35 cellular contexts compared by ENCODE assay signal in the genomic region with DNA sequence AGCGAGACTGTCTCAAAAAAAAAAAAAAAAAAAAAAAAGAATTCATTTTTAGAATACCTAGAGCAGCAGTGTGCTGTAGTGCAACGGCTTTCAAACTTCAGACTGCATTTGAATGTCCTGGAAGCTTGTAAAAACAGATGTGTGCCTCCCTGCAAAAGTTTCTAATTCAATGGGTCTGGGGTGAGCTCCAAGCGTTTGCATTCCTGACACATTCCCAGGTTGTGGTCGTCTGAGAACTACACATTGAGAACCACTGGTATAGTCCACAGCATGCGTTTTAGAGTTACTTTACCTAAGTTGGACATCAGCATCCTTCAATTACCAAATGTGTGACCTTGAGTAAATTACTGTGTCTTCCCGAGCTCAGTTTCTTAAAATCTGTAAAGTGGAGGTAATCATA.
"Had no signal": no experiment of that assay in that cellular context is flagged by ENCODE, and none has a peak within 500 bp of the region (broad histone marks: within the 10 kb centered on the region; RNA-seq: fewer than 3 reads in every experiment).

No MANE protein-coding gene starts in this region.

- H3K4me3 ChIP-seq: adrenal gland, coronary artery, esophagus squamous epithelium, gastroesophageal sphincter had no signal

- H3K4me1 ChIP-seq: adrenal gland, esophagus squamous epithelium, gastroesophageal sphincter had no signal

- H3K27ac ChIP-seq: adrenal gland, brain microvascular endothelial cell, coronary artery, epithelial cell of prostate, esophagus squamous epithelium, gastroesophageal sphincter, WERI-Rb-1 had no signal

- H3K9me3 Mint-ChIP-seq: activated CD4-positive, alpha-beta memory T cell treated with anti-CD3 and anti-CD28 coated beads for 36 hours; activated CD4-positive, alpha-beta T cell treated with anti-CD3 and anti-CD28 coated beads, Interleukin-2, amount 10 ng/mL, durations not matched to agents 24 days and 14 days; activated naive CD4-positive, alpha-beta T cell treated with anti-CD3 and anti-CD28 coated beads for 36 hours; activated naive CD4-positive, alpha-beta T cell treated with anti-CD3 and anti-CD28 coated beads, Interleukin-2, amount 50 U/mL, for 24 hours; activated naive CD8-positive, alpha-beta T cell treated with anti-CD3 and anti-CD28 coated beads for 36 hours; activated naive CD8-positive, alpha-beta T cell treated with anti-CD3 and anti-CD28 coated beads, Interleukin-2, amount 50 U/mL, for 24 hours; activated T-helper 1 cell treated with anti-CD3 and anti-CD28 coated beads, Interleukin-12 subunit alpha, Interleukin-12 subunit beta, Interleukin-2, Interleukin-4 antibody, amounts not matched to agents 30 ng/mL and 10 ng/mL and 1 ng/mL, durations not matched to agents 14 hours and 24 hours and 36 hours; activated T-helper 2 cell treated with anti-CD3 and anti-CD28 coated beads, Interferon-gamma antibody, Interleukin-2, Interleukin-4, amounts not matched to agents 10 μg/mL and 5 μg/mL and 100 μg/mL, durations not matched to agents 14 hours and 24 hours and 36 hours; central memory CD8-positive, alpha-beta T cell; dendritic cell treated with granulocyte-macrophage colony-stimulating factor and Interleukin-4, amounts not matched to agents 40 ng/mL and 50 ng/mL, for 4 days; T-cell; T-helper 2 cell treated with Interferon-gamma antibody and Interleukin-4, amounts not matched to agents 5 μg/mL and 100 μg/mL, for 36 hours had no signal

- H3K4me1 Mint-ChIP-seq: activated CD4-positive, alpha-beta T cell treated with anti-CD3 and anti-CD28 coated beads for 36 hours; activated CD4-positive, alpha-beta T cell treated with anti-CD3 and anti-CD28 coated beads, Interleukin-2, amount 10 ng/mL, durations not matched to agents 24 days and 14 days; activated CD8-positive, alpha-beta memory T cell treated with anti-CD3 and anti-CD28 coated beads, Interleukin-2, amount 10 ng/mL, durations not matched to agents 7 days and 5 days; activated naive CD4-positive, alpha-beta T cell treated with anti-CD3 and anti-CD28 coated beads, Interleukin-2, amount 50 U/mL, for 24 hours; activated naive CD8-positive, alpha-beta T cell treated with anti-CD3 and anti-CD28 coated beads for 36 hours; activated naive CD8-positive, alpha-beta T cell treated with anti-CD3 and anti-CD28 coated beads, Interleukin-2, amount 50 U/mL, for 24 hours; central memory CD8-positive, alpha-beta T cell; T-cell; T-helper 17 cell had no signal

- H3K27me3 ChIP-seq: adrenal gland, brain microvascular endothelial cell, esophagus squamous epithelium, gastroesophageal sphincter had no signal

- H3K27me3 Mint-ChIP-seq: activated CD4-positive, alpha-beta T cell treated with anti-CD3 and anti-CD28 coated beads, Interleukin-2, amount 10 ng/mL, durations not matched to agents 24 days and 14 days; activated CD8-positive, alpha-beta memory T cell treated with anti-CD3 and anti-CD28 coated beads, Interleukin-2, amount 10 ng/mL, durations not matched to agents 7 days and 5 days; activated naive CD4-positive, alpha-beta T cell treated with anti-CD3 and anti-CD28 coated beads, Interleukin-2, amount 50 U/mL, for 24 hours; activated naive CD8-positive, alpha-beta T cell treated with anti-CD3 and anti-CD28 coated beads for 36 hours; central memory CD8-positive, alpha-beta T cell; dendritic cell treated with granulocyte-macrophage colony-stimulating factor and Interleukin-4, amounts not matched to agents 40 ng/mL and 50 ng/mL, for 4 days; T-cell; T-helper 17 cell had no signal

- H3K36me3 ChIP-seq: adrenal gland, brain microvascular endothelial cell, esophagus squamous epithelium, gastroesophageal sphincter, WERI-Rb-1 had no signal

- ATAC-seq: activated CD4-positive, alpha-beta T cell treated with anti-CD3 and anti-CD28 coated beads for 36 hours; activated CD8-positive, alpha-beta memory T cell treated with anti-CD3 and anti-CD28 coated beads, Interleukin-2, amount 10 ng/mL, durations not matched to agents 7 days and 5 days; activated CD8-positive, alpha-beta T cell treated with anti-CD3 and anti-CD28 coated beads, Interleukin-2, amount 10 ng/mL, durations not matched to agents 7 days and 5 days; activated naive CD8-positive, alpha-beta T cell treated with anti-CD3 and anti-CD28 coated beads, Interleukin-2, amount 50 U/mL, for 24 hours; gastroesophageal sphincter; T-cell; T-helper 17 cell had no signal

- H3K27ac Mint-ChIP-seq: activated CD4-positive, alpha-beta memory T cell treated with anti-CD3 and anti-CD28 coated beads for 36 hours; activated CD4-positive, alpha-beta T cell treated with anti-CD3 and anti-CD28 coated beads for 36 hours; activated CD4-positive, alpha-beta T cell treated with anti-CD3 and anti-CD28 coated beads, Interleukin-2, amount 10 ng/mL, durations not matched to agents 24 days and 14 days; activated CD8-positive, alpha-beta memory T cell treated with anti-CD3 and anti-CD28 coated beads, Interleukin-2, amount 10 ng/mL, durations not matched to agents 7 days and 5 days; activated CD8-positive, alpha-beta T cell treated with anti-CD3 and anti-CD28 coated beads, Interleukin-2, amount 10 ng/mL, durations not matched to agents 7 days and 5 days; activated naive CD4-positive, alpha-beta T cell treated with anti-CD3 and anti-CD28 coated beads for 36 hours; activated naive CD4-positive, alpha-beta T cell treated with anti-CD3 and anti-CD28 coated beads, Interleukin-2, amount 50 U/mL, for 24 hours; activated naive CD8-positive, alpha-beta T cell treated with anti-CD3 and anti-CD28 coated beads for 36 hours; activated naive CD8-positive, alpha-beta T cell treated with anti-CD3 and anti-CD28 coated beads, Interleukin-2, amount 50 U/mL, for 24 hours; activated T-helper 1 cell treated with anti-CD3 and anti-CD28 coated beads, Interleukin-12 subunit alpha, Interleukin-12 subunit beta, Interleukin-2, Interleukin-4 antibody, amounts not matched to agents 30 ng/mL and 10 ng/mL and 1 ng/mL, durations not matched to agents 14 hours and 24 hours and 36 hours; activated T-helper 2 cell treated with anti-CD3 and anti-CD28 coated beads, Interferon-gamma antibody, Interleukin-2, Interleukin-4, amounts not matched to agents 10 μg/mL and 5 μg/mL and 100 μg/mL, durations not matched to agents 14 hours and 24 hours and 36 hours; dendritic cell treated with granulocyte-macrophage colony-stimulating factor and Interleukin-4, amounts not matched to agents 40 ng/mL and 50 ng/mL, for 4 days; T-cell; T-helper 17 cell; T-helper 2 cell treated with Interferon-gamma antibody and Interleukin-4, amounts not matched to agents 5 μg/mL and 100 μg/mL, for 36 hours had no signal

- H3K4me3 Mint-ChIP-seq: activated CD4-positive, alpha-beta memory T cell treated with anti-CD3 and anti-CD28 coated beads for 36 hours; activated CD4-positive, alpha-beta T cell treated with anti-CD3 and anti-CD28 coated beads for 36 hours; activated CD4-positive, alpha-beta T cell treated with anti-CD3 and anti-CD28 coated beads, Interleukin-2, amount 10 ng/mL, durations not matched to agents 24 days and 14 days; activated CD8-positive, alpha-beta memory T cell treated with anti-CD3 and anti-CD28 coated beads, Interleukin-2, amount 10 ng/mL, durations not matched to agents 7 days and 5 days; activated CD8-positive, alpha-beta T cell treated with anti-CD3 and anti-CD28 coated beads, Interleukin-2, amount 10 ng/mL, durations not matched to agents 7 days and 5 days; activated naive CD4-positive, alpha-beta T cell treated with anti-CD3 and anti-CD28 coated beads for 36 hours; activated naive CD4-positive, alpha-beta T cell treated with anti-CD3 and anti-CD28 coated beads, Interleukin-2, amount 50 U/mL, for 24 hours; activated naive CD8-positive, alpha-beta T cell treated with anti-CD3 and anti-CD28 coated beads for 36 hours; activated naive CD8-positive, alpha-beta T cell treated with anti-CD3 and anti-CD28 coated beads, Interleukin-2, amount 50 U/mL, for 24 hours; activated T-helper 1 cell treated with anti-CD3 and anti-CD28 coated beads, Interleukin-12 subunit alpha, Interleukin-12 subunit beta, Interleukin-2, Interleukin-4 antibody, amounts not matched to agents 30 ng/mL and 10 ng/mL and 1 ng/mL, durations not matched to agents 14 hours and 24 hours and 36 hours; central memory CD8-positive, alpha-beta T cell; dendritic cell treated with granulocyte-macrophage colony-stimulating factor and Interleukin-4, amounts not matched to agents 40 ng/mL and 50 ng/mL, for 4 days; T-cell; T-helper 17 cell; T-helper 2 cell treated with Interferon-gamma antibody and Interleukin-4, amounts not matched to agents 5 μg/mL and 100 μg/mL, for 36 hours had no signal

- H3K9me3 ChIP-seq: adrenal gland, esophagus squamous epithelium, gastroesophageal sphincter had no signal

- DNase-seq: activated CD4-positive, alpha-beta memory T cell treated with anti-CD3 and anti-CD28 coated beads for 36 hours; activated CD4-positive, alpha-beta T cell treated with anti-CD3 and anti-CD28 coated beads for 36 hours; activated CD4-positive, alpha-beta T cell treated with anti-CD3 and anti-CD28 coated beads, Interleukin-2, amount 10 ng/mL, durations not matched to agents 24 days and 14 days; activated CD4-positive, CD25-positive, alpha-beta regulatory T cell; activated CD4-positive, CD25-positive, alpha-beta regulatory T cell treated with anti-CD3 and anti-CD28 coated beads, Interleukin-2, amount 50 U/mL, for 72 hours; activated CD8-positive, alpha-beta memory T cell treated with anti-CD3 and anti-CD28 coated beads, Interleukin-2, amount 10 ng/mL, durations not matched to agents 7 days and 5 days; activated CD8-positive, alpha-beta memory T cell treated with anti-CD3 and anti-CD28 coated beads, Interleukin-2, amount 50 U/mL, for 4 hours; activated CD8-positive, alpha-beta T cell treated with anti-CD3 and anti-CD28 coated beads, Interleukin-2, amount 10 ng/mL, durations not matched to agents 7 days and 5 days; activated effector memory CD4-positive, alpha-beta T cell treated with anti-CD3 and anti-CD28 coated beads, Interleukin-2, amount 50 U/mL, for 16 hours; activated naive CD4-positive, alpha-beta T cell treated with anti-CD3 and anti-CD28 coated beads for 36 hours; activated naive CD8-positive, alpha-beta T cell treated with anti-CD3 and anti-CD28 coated beads for 36 hours; activated naive CD8-positive, alpha-beta T cell treated with anti-CD3 and anti-CD28 coated beads, Interleukin-2, amount 50 U/mL, for 24 hours; activated T-cell treated with anti-CD3 and anti-CD28 coated beads, Interleukin-2, amount 50 U/mL, for 1 hour; activated T-cell treated with anti-CD3 and anti-CD28 coated beads, Interleukin-2, amount 50 U/mL, for 48 hours; adrenal gland; amygdala; aorta; brain microvascular endothelial cell; effector CD8-positive, alpha-beta T cell; esophagus squamous epithelium; foreskin melanocyte; SW 1271; T-cell; T-helper 17 cell; T1000; WERI-Rb-1 had no signal

- H3K36me3 Mint-ChIP-seq: activated CD4-positive, alpha-beta memory T cell treated with anti-CD3 and anti-CD28 coated beads for 36 hours; activated CD8-positive, alpha-beta memory T cell treated with anti-CD3 and anti-CD28 coated beads, Interleukin-2, amount 10 ng/mL, durations not matched to agents 7 days and 5 days; activated naive CD4-positive, alpha-beta T cell treated with anti-CD3 and anti-CD28 coated beads, Interleukin-2, amount 50 U/mL, for 24 hours; activated naive CD8-positive, alpha-beta T cell treated with anti-CD3 and anti-CD28 coated beads for 36 hours; T-cell had no signal
